Comparison of ENCODE assay signal across 8 cellular contexts in genomic region chr9:125143377-125144090, GRCh38. TPM values are rescaled to one million over a fixed set of nuclear protein-coding genes. Genes with fewer than 3 reads are reported as not detected.
A peak's percentile ranks its signal among the peaks of the same experiment; 100 is the strongest.
DNase-seq lines count a peak whose midpoint lies in the region; ATAC-seq, FAIRE-seq and TF ChIP-seq lines count a peak whose summit lies in the region.

Gene SCAI, minus strand, starts transcription at chr9:125143528. Its CDS starts 91 bp downstream, at chr9:125143437.

- peak within 1 kb of the TSS; percentile 86 for H3K27ac ChIP-seq in VCaP

- peak within 1 kb of the TSS; percentile 66 for H3K4me3 ChIP-seq in bronchial epithelial cell (ENCODE audit: low read depth, low read length)

- TF ChIP-seq CTCF in VCaP (conservative IDR thresholded peaks at IDR 0.05) (peak; percentile 99), bronchial epithelial cell (IDR thresholded peaks at IDR 0.05; ENCODE audit: insufficient read depth, low read length, severe bottlenecking) (peak; percentile 99)

- DNase-seq in AG08395 (ENCODE audit: low spot score), result peak; percentile 100
- peak; percentile 98 for DNase-seq in NCI-H2196 treated with DMSO at 0.1 percent for 48 hours (lab: John Stamatoyannopoulos, UW; ENCODE audit: unreplicated experiment)
- DNase-seq in bronchial epithelial cell (ENCODE audit: low read depth), result peak; percentile 96
- peak; percentile 97 for DNase-seq in inferior parietal cortex (ENCODE audit: extremely low spot score)
- peak; percentile 98 for DNase-seq in stimulated activated CD4-positive, alpha-beta T cell treated with anti-CD3 and anti-CD28 coated beads, Interleukin-12 subunit alpha, Interleukin-12 subunit beta, amount 100 ng/mL, for 24 hours (ENCODE audit: low read depth in 2 of 2)

- no peaks in the 10 kb centered on the region for H3K27me3 ChIP-seq in bronchial epithelial cell (ENCODE audit: control insufficient read depth, insufficient read depth, low read length)

- peak; percentile 96 for ATAC-seq in GM18873 (IDR thresholded peaks at IDR 0.05; ENCODE audit: low FRiP score, unreplicated experiment)
- ATAC-seq in HG03139 (IDR thresholded peaks at IDR 0.05; ENCODE audit: unreplicated experiment), result peak; percentile 98

- no peaks in the 10 kb centered on the region for H3K36me3 ChIP-seq in bronchial epithelial cell (ENCODE audit: control insufficient read depth, insufficient read depth, low read length)

- no peak for FAIRE-seq in bronchial epithelial cell (lab: Jason Lieb, UNC)

RNA-seq across cellular contexts. Expression of gene SCAI, which starts in this region (rescaled TPM):
- 4.7 and 7.1 TPM in 2 replicates for total RNA-seq in bronchial epithelial cell

Comparison
In these comparisons a context has a peak if more than half of its experiments do, and no peak if none do; other contexts are left out.
1. Peak in every context shown above with its lines: DNase-seq, ATAC-seq, H3K4me3 ChIP-seq and H3K27ac ChIP-seq.